In genomic region chr2:26722328-26722727, GRCh38 we compare ENCODE assay signal across 16 cellular contexts. TPM values are rescaled to one million over a fixed set of nuclear protein-coding genes. Genes with fewer than 3 reads are reported as not detected.
A peak's percentile ranks its signal among the peaks of the same experiment; 100 is the strongest.
DNase-seq lines count a peak whose midpoint lies in the region; ATAC-seq and TF ChIP-seq lines count a peak whose summit lies in the region.
"Had no signal": no experiment of that assay in that cellular context is flagged by ENCODE, and none has a peak within 500 bp of the region (broad histone marks: within the 10 kb centered on the region; RNA-seq: fewer than 3 reads in every experiment).

No MANE protein-coding gene starts in this region.

- no peak for DNase-seq in hepatocyte (ENCODE audit: low spot score)
- no peak for DNase-seq in NCI-H526 treated with DMSO at 0.1 percent for 48 hours (lab: John Stamatoyannopoulos, UW)
- no peak for DNase-seq in islet precursor cell
- DNase-seq: C1 segment of cervical spinal cord, DMS79 treated with DMSO at 0.1 percent for 48 hours, MV-4-11, NCI-H1417 treated with DMSO at 0.1 percent for 48 hours, NCI-H187 treated with DMSO at 0.1 percent for 48 hours, NCI-H524 had no signal

- H3K9ac ChIP-seq in stomach smooth muscle (ENCODE audit: low read length in 2 of 2) = no peak overlapping the region
- H3K9ac ChIP-seq: KMS-11 had no signal

- peak overlapping the region; percentile 98 for H3K27ac ChIP-seq in ACC112 (ENCODE audit: low read depth, low read length)
- peak overlapping the region; percentile 82 for H3K27ac ChIP-seq in VCaP
- H3K27ac ChIP-seq in hepatocyte = peak overlapping the region; percentile 77
- peak overlapping the region; percentile 76 for H3K27ac ChIP-seq in stomach smooth muscle (ENCODE audit: low read length)
- H3K27ac ChIP-seq: KMS-11, SJSA1 had no signal

- H3K4me3 ChIP-seq in ACC112 (ENCODE audit: low read depth, low read length) (no peak overlapping the region), hepatocyte (no peak overlapping the region), stomach smooth muscle (ENCODE audit: low read length in 2 of 2) (no peak overlapping the region)
- H3K4me3 ChIP-seq: SJSA1 had no signal

- WGBS in hepatocyte (ENCODE audit: low lambda C conversion rate, missing lambda C conversion rate) = 92% methylated on average over 1 of the region's 1 CpG

- peaks cover 59% of the 10 kb centered on the region for H3K4me1 ChIP-seq in ACC112 (ENCODE audit: control insufficient read depth, insufficient read depth, low read length, unreplicated experiment)
- peaks cover 37% of the 10 kb centered on the region for H3K4me1 ChIP-seq in hepatocyte (ENCODE audit: insufficient read depth)
- H3K4me1 ChIP-seq in stomach smooth muscle (ENCODE audit: control insufficient read depth, insufficient read depth, low read length) = peaks cover 76% of the 10 kb centered on the region

- TF ChIP-seq CTCF in VCaP (conservative IDR thresholded peaks at IDR 0.05) (no peak), hepatocyte (IDR thresholded peaks at IDR 0.05; ENCODE audit: poor library complexity) (no peak)

- no peaks in the 10 kb centered on the region for H4K20me1 ChIP-seq in hepatocyte (ENCODE audit: insufficient read depth, poor library complexity, severe bottlenecking)

- no peaks in the 10 kb centered on the region for H3K9me3 ChIP-seq in hepatocyte (ENCODE audit: low read depth)
- no peaks in the 10 kb centered on the region for H3K9me3 ChIP-seq in stomach smooth muscle (ENCODE audit: control insufficient read depth in 2 of 2, low read length in 2 of 2)
- H3K9me3 ChIP-seq: SJSA1 had no signal

- TF ChIP-seq POLR2A in GM18505 (IDR thresholded peaks at IDR 0.05; ENCODE audit: borderline replicate concordance, extremely low read depth, insufficient read depth, insufficient read length) = no peak

- H3K27me3 ChIP-seq in ACC112 (ENCODE audit: insufficient read depth, low read length) (no peaks in the 10 kb centered on the region), hepatocyte (no peaks in the 10 kb centered on the region), stomach smooth muscle (ENCODE audit: control insufficient read depth in 1 of 2, insufficient read depth in 2 of 2, low read length in 2 of 2) (no peaks in the 10 kb centered on the region)
- H3K27me3 ChIP-seq: SJSA1 had no signal

- no peaks in the 10 kb centered on the region for H3K9me2 ChIP-seq in hepatocyte (replicated peaks; ENCODE audit: insufficient read depth)

- ATAC-seq in GM18505 (IDR thresholded peaks at IDR 0.05; ENCODE audit: unreplicated experiment) = no peak
- ATAC-seq in HG03565 (IDR thresholded peaks at IDR 0.05; ENCODE audit: unreplicated experiment) = no peak

- H2AFZ ChIP-seq in ACC112 (ENCODE audit: low read length, unreplicated experiment) (no peak overlapping the region), hepatocyte (no peak overlapping the region)

- H3K4me2 ChIP-seq in hepatocyte = no peak overlapping the region
- H3K4me2 ChIP-seq: KMS-11 had no signal

- H3K79me2 ChIP-seq in ACC112 (ENCODE audit: control insufficient read depth, insufficient read depth, low read length, unreplicated experiment) (no peaks in the 10 kb centered on the region), hepatocyte (no peaks in the 10 kb centered on the region)

- H3K36me3 ChIP-seq in ACC112 (ENCODE audit: insufficient read depth, low read length) (no peaks in the 10 kb centered on the region), hepatocyte (replicated peaks; ENCODE audit: insufficient read depth, low read depth) (no peaks in the 10 kb centered on the region), stomach smooth muscle (ENCODE audit: control insufficient read depth in 2 of 2, insufficient read depth in 2 of 2, low read length in 2 of 2) (no peaks in the 10 kb centered on the region)
- H3K36me3 ChIP-seq: SJSA1 had no signal

RNA-seq across cellular contexts. Expression of gene KCNK3, which starts 29.8 kb away (rescaled TPM):
- total RNA-seq in hepatocyte = 9.4 and 10.5 TPM in 2 replicates
- polyA plus RNA-seq in hepatocyte = 8.2 and 9.0 TPM in 2 replicates
- total RNA-seq: SJSA1 had no signal

RNA-seq across cellular contexts. Expression of gene SLC35F6, which starts 41.8 kb away (rescaled TPM):
- 30.2 and 40.7 TPM in 2 replicates for total RNA-seq in hepatocyte
- 16.6 and 18.3 TPM in 2 replicates for polyA plus RNA-seq in hepatocyte
